ENCODE assay signal across 1 cellular context in genomic region chr19:4539697-4540581, GRCh38.
A peak's percentile ranks its signal among the peaks of the same experiment; 100 is the strongest.
TF ChIP-seq lines count a peak whose summit lies in the region.

A gene with protein sequence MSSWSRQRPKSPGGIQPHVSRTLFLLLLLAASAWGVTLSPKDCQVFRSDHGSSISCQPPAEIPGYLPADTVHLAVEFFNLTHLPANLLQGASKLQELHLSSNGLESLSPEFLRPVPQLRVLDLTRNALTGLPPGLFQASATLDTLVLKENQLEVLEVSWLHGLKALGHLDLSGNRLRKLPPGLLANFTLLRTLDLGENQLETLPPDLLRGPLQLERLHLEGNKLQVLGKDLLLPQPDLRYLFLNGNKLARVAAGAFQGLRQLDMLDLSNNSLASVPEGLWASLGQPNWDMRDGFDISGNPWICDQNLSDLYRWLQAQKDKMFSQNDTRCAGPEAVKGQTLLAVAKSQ (minus strand): TSS chr19:4540036. CDS start chr19:4540013, 23 bp downstream.

TF ChIP-seq in HepG2, 621 proteins besides CTCF, POLR2A, EP300 and RAD21 (continued from another document and continues in another):
- TF ChIP-seq, protein P1, sequence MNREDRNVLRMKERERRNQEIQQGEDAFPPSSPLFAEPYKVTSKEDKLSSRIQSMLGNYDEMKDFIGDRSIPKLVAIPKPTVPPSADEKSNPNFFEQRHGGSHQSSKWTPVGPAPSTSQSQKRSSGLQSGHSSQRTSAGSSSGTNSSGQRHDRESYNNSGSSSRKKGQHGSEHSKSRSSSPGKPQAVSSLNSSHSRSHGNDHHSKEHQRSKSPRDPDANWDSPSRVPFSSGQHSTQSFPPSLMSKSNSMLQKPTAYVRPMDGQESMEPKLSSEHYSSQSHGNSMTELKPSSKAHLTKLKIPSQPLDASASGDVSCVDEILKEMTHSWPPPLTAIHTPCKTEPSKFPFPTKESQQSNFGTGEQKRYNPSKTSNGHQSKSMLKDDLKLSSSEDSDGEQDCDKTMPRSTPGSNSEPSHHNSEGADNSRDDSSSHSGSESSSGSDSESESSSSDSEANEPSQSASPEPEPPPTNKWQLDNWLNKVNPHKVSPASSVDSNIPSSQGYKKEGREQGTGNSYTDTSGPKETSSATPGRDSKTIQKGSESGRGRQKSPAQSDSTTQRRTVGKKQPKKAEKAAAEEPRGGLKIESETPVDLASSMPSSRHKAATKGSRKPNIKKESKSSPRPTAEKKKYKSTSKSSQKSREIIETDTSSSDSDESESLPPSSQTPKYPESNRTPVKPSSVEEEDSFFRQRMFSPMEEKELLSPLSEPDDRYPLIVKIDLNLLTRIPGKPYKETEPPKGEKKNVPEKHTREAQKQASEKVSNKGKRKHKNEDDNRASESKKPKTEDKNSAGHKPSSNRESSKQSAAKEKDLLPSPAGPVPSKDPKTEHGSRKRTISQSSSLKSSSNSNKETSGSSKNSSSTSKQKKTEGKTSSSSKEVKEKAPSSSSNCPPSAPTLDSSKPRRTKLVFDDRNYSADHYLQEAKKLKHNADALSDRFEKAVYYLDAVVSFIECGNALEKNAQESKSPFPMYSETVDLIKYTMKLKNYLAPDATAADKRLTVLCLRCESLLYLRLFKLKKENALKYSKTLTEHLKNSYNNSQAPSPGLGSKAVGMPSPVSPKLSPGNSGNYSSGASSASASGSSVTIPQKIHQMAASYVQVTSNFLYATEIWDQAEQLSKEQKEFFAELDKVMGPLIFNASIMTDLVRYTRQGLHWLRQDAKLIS (CRISPR knock-in tag; IDR thresholded peaks at IDR 0.05) = 0 out of 2 replicates have a peak, but pooled peaks have one; percentile 38
- peak; percentile 58; the same call in 1 of the 2 replicates for TF ChIP-seq ISL2 (CRISPR knock-in tag; IDR thresholded peaks at IDR 0.05)
- TF ChIP-seq ERF (CRISPR knock-in tag; IDR thresholded peaks at IDR 0.05) = peak; percentile 55; the same call in 1 of the 2 replicates
- peak; percentile 59 for TF ChIP-seq HNF1B (CRISPR knock-in tag; IDR thresholded peaks at IDR 0.05)
- peak; percentile 34; the same call in 1 of the 2 replicates for TF ChIP-seq DMAP1 (CRISPR knock-in tag; IDR thresholded peaks at IDR 0.05)
- no peak for TF ChIP-seq SRSF1 (optimal IDR thresholded peaks at IDR 0.05; ENCODE audit: low read depth, low read length)
- peak; percentile 95 for TF ChIP-seq POLR2G (IDR thresholded peaks at IDR 0.05; ENCODE audit: low read depth, low read length)
- TF ChIP-seq TP53 (CRISPR knock-in tag; conservative IDR thresholded peaks at IDR 0.05) = no peak
- TF ChIP-seq ZGPAT (CRISPR knock-in tag; IDR thresholded peaks at IDR 0.05) = peak; percentile 84
- TF ChIP-seq ZNF224 (CRISPR knock-in tag; IDR thresholded peaks at IDR 0.05) = 0 out of 2 replicates have a peak, but pooled peaks have one; percentile 44
- peak; percentile 74; the same call in 1 of the 2 replicates for TF ChIP-seq GFI1 (CRISPR knock-in tag; IDR thresholded peaks at IDR 0.05; ENCODE audit: borderline replicate concordance)
- TF ChIP-seq ZNF292 (CRISPR knock-in tag; IDR thresholded peaks at IDR 0.05; ENCODE audit: borderline replicate concordance, low read depth) = peak; percentile 44; the same call in 1 of the 2 replicates
- TF ChIP-seq BATF2 (CRISPR knock-in tag; IDR thresholded peaks at IDR 0.05) = no peak
- peak; percentile 68 for TF ChIP-seq FOXP4 (CRISPR knock-in tag; IDR thresholded peaks at IDR 0.05)
- TF ChIP-seq RARA (CRISPR knock-in tag; IDR thresholded peaks at IDR 0.05) = peak; percentile 94
- 0 out of 2 replicates have a peak, but pooled peaks have one; percentile 21 for TF ChIP-seq RBFOX2 (IDR thresholded peaks at IDR 0.05; ENCODE audit: low read depth, low read length)
- TF ChIP-seq ZUFSP (CRISPR knock-in tag; IDR thresholded peaks at IDR 0.05; ENCODE audit: borderline replicate concordance) = no peak
- TF ChIP-seq NR2F2 (IDR thresholded peaks at IDR 0.05; ENCODE audit: borderline replicate concordance, low read depth) = peak; percentile 39; the same call in 1 of the 2 replicates
- no peak for TF ChIP-seq ZNF543 (CRISPR knock-in tag; IDR thresholded peaks at IDR 0.05)
- no peak for TF ChIP-seq U2AF1 (optimal IDR thresholded peaks at IDR 0.05; ENCODE audit: low read depth, low read length)
- peak; percentile 79 for TF ChIP-seq ZBTB38 (CRISPR knock-in tag; IDR thresholded peaks at IDR 0.05)
- TF ChIP-seq, protein P2, sequence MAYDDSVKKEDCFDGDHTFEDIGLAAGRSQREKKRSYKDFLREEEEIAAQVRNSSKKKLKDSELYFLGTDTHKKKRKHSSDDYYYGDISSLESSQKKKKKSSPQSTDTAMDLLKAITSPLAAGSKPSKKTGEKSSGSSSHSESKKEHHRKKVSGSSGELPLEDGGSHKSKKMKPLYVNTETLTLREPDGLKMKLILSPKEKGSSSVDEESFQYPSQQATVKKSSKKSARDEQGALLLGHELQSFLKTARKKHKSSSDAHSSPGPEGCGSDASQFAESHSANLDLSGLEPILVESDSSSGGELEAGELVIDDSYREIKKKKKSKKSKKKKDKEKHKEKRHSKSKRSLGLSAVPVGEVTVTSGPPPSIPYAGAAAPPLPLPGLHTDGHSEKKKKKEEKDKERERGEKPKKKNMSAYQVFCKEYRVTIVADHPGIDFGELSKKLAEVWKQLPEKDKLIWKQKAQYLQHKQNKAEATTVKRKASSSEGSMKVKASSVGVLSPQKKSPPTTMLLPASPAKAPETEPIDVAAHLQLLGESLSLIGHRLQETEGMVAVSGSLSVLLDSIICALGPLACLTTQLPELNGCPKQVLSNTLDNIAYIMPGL (CRISPR knock-in tag; IDR thresholded peaks at IDR 0.05; ENCODE audit: borderline replicate concordance in 1 of 2, low read depth in 1 of 2) = peak in 1 of 2 experiments; percentile 34; a peak in 1 of 4 replicates
- peak; percentile 74; the same call in 1 of the 2 replicates for TF ChIP-seq MIER3 (CRISPR knock-in tag; IDR thresholded peaks at IDR 0.05; ENCODE audit: borderline replicate concordance)
- TF ChIP-seq ZNF10 (CRISPR knock-in tag; IDR thresholded peaks at IDR 0.05; ENCODE audit: borderline replicate concordance, low read depth) = no peak
- TF ChIP-seq, protein P3, sequence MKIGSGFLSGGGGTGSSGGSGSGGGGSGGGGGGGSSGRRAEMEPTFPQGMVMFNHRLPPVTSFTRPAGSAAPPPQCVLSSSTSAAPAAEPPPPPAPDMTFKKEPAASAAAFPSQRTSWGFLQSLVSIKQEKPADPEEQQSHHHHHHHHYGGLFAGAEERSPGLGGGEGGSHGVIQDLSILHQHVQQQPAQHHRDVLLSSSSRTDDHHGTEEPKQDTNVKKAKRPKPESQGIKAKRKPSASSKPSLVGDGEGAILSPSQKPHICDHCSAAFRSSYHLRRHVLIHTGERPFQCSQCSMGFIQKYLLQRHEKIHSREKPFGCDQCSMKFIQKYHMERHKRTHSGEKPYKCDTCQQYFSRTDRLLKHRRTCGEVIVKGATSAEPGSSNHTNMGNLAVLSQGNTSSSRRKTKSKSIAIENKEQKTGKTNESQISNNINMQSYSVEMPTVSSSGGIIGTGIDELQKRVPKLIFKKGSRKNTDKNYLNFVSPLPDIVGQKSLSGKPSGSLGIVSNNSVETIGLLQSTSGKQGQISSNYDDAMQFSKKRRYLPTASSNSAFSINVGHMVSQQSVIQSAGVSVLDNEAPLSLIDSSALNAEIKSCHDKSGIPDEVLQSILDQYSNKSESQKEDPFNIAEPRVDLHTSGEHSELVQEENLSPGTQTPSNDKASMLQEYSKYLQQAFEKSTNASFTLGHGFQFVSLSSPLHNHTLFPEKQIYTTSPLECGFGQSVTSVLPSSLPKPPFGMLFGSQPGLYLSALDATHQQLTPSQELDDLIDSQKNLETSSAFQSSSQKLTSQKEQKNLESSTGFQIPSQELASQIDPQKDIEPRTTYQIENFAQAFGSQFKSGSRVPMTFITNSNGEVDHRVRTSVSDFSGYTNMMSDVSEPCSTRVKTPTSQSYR (CRISPR knock-in tag; IDR thresholded peaks at IDR 0.05; ENCODE audit: borderline replicate concordance) = peak; percentile 87
- TF ChIP-seq, protein P4, sequence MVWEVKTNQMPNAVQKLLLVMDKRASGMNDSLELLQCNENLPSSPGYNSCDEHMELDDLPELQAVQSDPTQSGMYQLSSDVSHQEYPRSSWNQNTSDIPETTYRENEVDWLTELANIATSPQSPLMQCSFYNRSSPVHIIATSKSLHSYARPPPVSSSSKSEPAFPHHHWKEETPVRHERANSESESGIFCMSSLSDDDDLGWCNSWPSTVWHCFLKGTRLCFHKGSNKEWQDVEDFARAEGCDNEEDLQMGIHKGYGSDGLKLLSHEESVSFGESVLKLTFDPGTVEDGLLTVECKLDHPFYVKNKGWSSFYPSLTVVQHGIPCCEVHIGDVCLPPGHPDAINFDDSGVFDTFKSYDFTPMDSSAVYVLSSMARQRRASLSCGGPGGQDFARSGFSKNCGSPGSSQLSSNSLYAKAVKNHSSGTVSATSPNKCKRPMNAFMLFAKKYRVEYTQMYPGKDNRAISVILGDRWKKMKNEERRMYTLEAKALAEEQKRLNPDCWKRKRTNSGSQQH (CRISPR knock-in tag; IDR thresholded peaks at IDR 0.05; ENCODE audit: low read depth) = 0 out of 2 replicates have a peak, but pooled peaks have one; percentile 37
- no peak for TF ChIP-seq TAF15 (IDR thresholded peaks at IDR 0.05; ENCODE audit: low read depth, low read length, poor library complexity, severe bottlenecking)
- peak; percentile 88 for TF ChIP-seq TAF1 (CRISPR knock-in tag; IDR thresholded peaks at IDR 0.05)
- no peak for TF ChIP-seq PAF1 (CRISPR knock-in tag; IDR thresholded peaks at IDR 0.05)
- TF ChIP-seq, protein P5, sequence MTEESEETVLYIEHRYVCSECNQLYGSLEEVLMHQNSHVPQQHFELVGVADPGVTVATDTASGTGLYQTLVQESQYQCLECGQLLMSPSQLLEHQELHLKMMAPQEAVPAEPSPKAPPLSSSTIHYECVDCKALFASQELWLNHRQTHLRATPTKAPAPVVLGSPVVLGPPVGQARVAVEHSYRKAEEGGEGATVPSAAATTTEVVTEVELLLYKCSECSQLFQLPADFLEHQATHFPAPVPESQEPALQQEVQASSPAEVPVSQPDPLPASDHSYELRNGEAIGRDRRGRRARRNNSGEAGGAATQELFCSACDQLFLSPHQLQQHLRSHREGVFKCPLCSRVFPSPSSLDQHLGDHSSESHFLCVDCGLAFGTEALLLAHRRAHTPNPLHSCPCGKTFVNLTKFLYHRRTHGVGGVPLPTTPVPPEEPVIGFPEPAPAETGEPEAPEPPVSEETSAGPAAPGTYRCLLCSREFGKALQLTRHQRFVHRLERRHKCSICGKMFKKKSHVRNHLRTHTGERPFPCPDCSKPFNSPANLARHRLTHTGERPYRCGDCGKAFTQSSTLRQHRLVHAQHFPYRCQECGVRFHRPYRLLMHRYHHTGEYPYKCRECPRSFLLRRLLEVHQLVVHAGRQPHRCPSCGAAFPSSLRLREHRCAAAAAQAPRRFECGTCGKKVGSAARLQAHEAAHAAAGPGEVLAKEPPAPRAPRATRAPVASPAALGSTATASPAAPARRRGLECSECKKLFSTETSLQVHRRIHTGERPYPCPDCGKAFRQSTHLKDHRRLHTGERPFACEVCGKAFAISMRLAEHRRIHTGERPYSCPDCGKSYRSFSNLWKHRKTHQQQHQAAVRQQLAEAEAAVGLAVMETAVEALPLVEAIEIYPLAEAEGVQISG (CRISPR knock-in tag; IDR thresholded peaks at IDR 0.05) = peak; percentile 49; the same call in 1 of the 2 replicates
- TF ChIP-seq NFE2L2 (IDR thresholded peaks at IDR 0.05; ENCODE audit: low read length) = no peak
- no peak for TF ChIP-seq NCOA5 (CRISPR knock-in tag; IDR thresholded peaks at IDR 0.05)
